Comparison of ENCODE assay signal across 11 cellular contexts in the genomic region with DNA sequence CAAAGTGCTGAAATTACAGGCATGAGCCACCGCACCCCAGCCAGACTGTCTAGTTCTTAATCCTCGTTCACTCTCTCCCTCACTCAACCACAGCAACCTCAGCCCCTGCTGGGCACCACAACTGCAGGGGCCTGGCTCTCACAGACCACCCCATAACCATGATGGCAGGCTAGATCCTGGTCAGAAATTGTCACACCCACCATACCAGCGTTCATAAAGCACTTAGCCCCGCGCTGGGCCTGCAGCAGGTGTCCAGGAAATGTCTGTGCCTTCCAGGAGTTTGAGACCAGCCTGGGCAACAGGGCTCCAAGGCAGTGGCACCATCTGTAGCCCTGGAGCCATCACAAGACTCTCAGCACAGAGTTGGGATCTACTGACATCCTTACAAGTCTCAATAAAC. TPM values are rescaled to one million over a fixed set of nuclear protein-coding genes. Genes with fewer than 3 reads are reported as not detected.
DNase-seq lines count a peak whose midpoint lies in the region; ATAC-seq and TF ChIP-seq lines count a peak whose summit lies in the region.
"Had no signal": no experiment of that assay in that cellular context is flagged by ENCODE, and none has a peak within 500 bp of the region (broad histone marks: within the 10 kb centered on the region; RNA-seq: fewer than 3 reads in every experiment).

No MANE protein-coding gene starts in this region.

- in situ Hi-C loops in brain microvascular endothelial cell (cut with HindIII; ENCODE audit: low pct_ligation_motif_present, low sequenced_read_pairs): no loop called here

- DNase-seq in D341Med (ENCODE audit: low spot score) (peak; percentile 25), dorsolateral prefrontal cortex (no peak), osteoblast (ENCODE audit: insufficient read length, low spot score, missing footprints) (peak; percentile 42), brain microvascular endothelial cell (no peak), NOMO-1 treated with dmso at 0.1 percent for 144 hours (lab: John Stamatoyannopoulos, UW; ENCODE audit: unreplicated experiment) (no peak), GOT3 (lab: John Stamatoyannopoulos, UW) (no peak)
- DNase-seq: NCI-H1092 treated with DMSO at 0.1 percent for 48 hours, NCI-H526 had no signal

- no peak for ATAC-seq in esophagus mucosa
- ATAC-seq: GM23338 had no signal

- peaks cover 11% of the 10 kb centered on the region for H4K20me1 ChIP-seq in osteoblast (ENCODE audit: insufficient read depth, low read length)

- peaks cover 23% of the 10 kb centered on the region for H3K79me2 ChIP-seq in osteoblast (ENCODE audit: insufficient read depth, low read length)

- peaks cover 9% of the 10 kb centered on the region for H3K36me3 ChIP-seq in osteoblast (ENCODE audit: insufficient read depth, low read length)
- peaks cover 2% of the 10 kb centered on the region for H3K36me3 ChIP-seq in brain microvascular endothelial cell (replicated peaks)

- H3K9me3 ChIP-seq in osteoblast (ENCODE audit: low read depth, low read length): no peaks in the 10 kb centered on the region

- TF ChIP-seq CTCF in 22Rv1 (IDR thresholded peaks at IDR 0.05) (no peak), dorsolateral prefrontal cortex (IDR thresholded peaks at IDR 0.05 in 54 of 56, conservative IDR thresholded peaks at IDR 0.05 in 2 of 56; ENCODE audit: low read depth in 1 of 56, partially characterized antibody in 56 of 56) (no peak), osteoblast (IDR thresholded peaks at IDR 0.05; ENCODE audit: extremely low read depth, low read depth, low read length) (no peak), brain microvascular endothelial cell (IDR thresholded peaks at IDR 0.05; ENCODE audit: low read depth, low read length, missing control alignments) (no peak)

- H2AFZ ChIP-seq in osteoblast (ENCODE audit: low read length): no peak overlapping the region
- H2AFZ ChIP-seq: GM23338 had no signal

- no peaks in the 10 kb centered on the region for H3K27me3 ChIP-seq in dorsolateral prefrontal cortex
- H3K27me3 ChIP-seq in osteoblast (ENCODE audit: insufficient read depth, low read length): no peaks in the 10 kb centered on the region
- H3K27me3 ChIP-seq in brain microvascular endothelial cell (replicated peaks): no peaks in the 10 kb centered on the region

- intact Hi-C loops in dorsolateral prefrontal cortex (cut with DNase I): no loop called here

- H3K4me1 ChIP-seq in osteoblast (ENCODE audit: insufficient read depth, low read length): peaks cover 15% of the 10 kb centered on the region

- no peak overlapping the region for H3K4me2 ChIP-seq in osteoblast (ENCODE audit: insufficient read depth, low read length)

- H3K4me3 ChIP-seq in dorsolateral prefrontal cortex (peak overlapping the region in 2 of 59 donors; percentile 74 to 82), osteoblast (ENCODE audit: insufficient read depth, low read length) (no peak overlapping the region), brain microvascular endothelial cell (ENCODE audit: low read depth, low read length) (no peak overlapping the region)
- H3K4me3 ChIP-seq: GM23338 had no signal

- H3K27ac ChIP-seq in 22Rv1: peak overlapping the region; percentile 78
- peak overlapping the region in 47 of 59 donors; percentile 31 to 95 (median 89) for H3K27ac ChIP-seq in dorsolateral prefrontal cortex
- no peak overlapping the region for H3K27ac ChIP-seq in osteoblast (ENCODE audit: low read depth, low read length)
- no peak overlapping the region for H3K27ac ChIP-seq in brain microvascular endothelial cell

RNA-seq across cellular contexts. Expression of a gene that starts 1.9 kb away (rescaled TPM):
- 100 to 1,000 TPM in 56 of 120 experiments, 10 to 100 TPM in 64; 71.6 to 162 (median 99.2) TPM for total RNA-seq in dorsolateral prefrontal cortex
- 99.3 and 105 TPM in 2 replicates for total RNA-seq in osteoblast
- total RNA-seq in esophagus mucosa: 210 TPM

RNA-seq across cellular contexts. Expression of a gene that starts 54.5 kb away (rescaled TPM):
- 10 to 100 TPM in 99 of 120 experiments, 1 to 10 TPM in 21; 5.9 to 24.4 (median 12.7) TPM for total RNA-seq in dorsolateral prefrontal cortex
- total RNA-seq in osteoblast: 12.3 and 12.4 TPM in 2 replicates
- total RNA-seq in esophagus mucosa: 8.3 TPM

RNA-seq across cellular contexts. Expression of a gene that starts 55.6 kb away (rescaled TPM):
- total RNA-seq in dorsolateral prefrontal cortex: 10 to 100 TPM in 5 of 120 experiments, 1 to 10 TPM in 115; 3.5 to 10.4 (median 6.0) TPM
- total RNA-seq in osteoblast: 5.0 and 5.1 TPM in 2 replicates
- 6.3 TPM for total RNA-seq in esophagus mucosa

Comparison
In these comparisons a context has a peak if more than half of its experiments do, and no peak if none do; other contexts are left out.
1. H3K27ac ChIP-seq: peak in 22Rv1 (single experiment) and dorsolateral prefrontal cortex (47 of 59); none in osteoblast (single experiment) and brain microvascular endothelial cell (single experiment).
2. DNase-seq: peak in D341Med (single experiment) and osteoblast (single experiment); none in dorsolateral prefrontal cortex (0 of 10), brain microvascular endothelial cell (single experiment), NOMO-1 treated with dmso at 0.1 percent for 144 hours (single experiment) and GOT3 (single experiment).